14 cellular contexts compared by ENCODE assay signal in the genomic region with DNA sequence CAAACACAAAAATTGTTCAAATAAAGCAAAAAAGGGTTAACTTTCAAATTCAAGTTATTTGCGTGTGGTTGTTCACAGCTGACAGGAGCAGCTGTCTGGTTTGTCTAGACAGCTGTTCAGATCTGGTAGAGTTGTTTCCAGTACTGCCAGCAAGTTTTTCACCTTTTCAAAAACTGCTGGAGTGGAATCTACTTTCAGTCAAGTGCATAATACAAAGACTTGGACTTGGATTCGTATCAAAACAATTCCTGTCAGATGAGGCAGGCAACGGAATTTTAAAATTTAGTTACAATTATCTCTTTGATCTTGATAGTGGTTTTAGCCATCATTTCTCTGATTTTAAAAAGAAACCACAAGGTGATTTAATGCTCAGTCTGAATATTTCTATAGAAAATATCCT. TPM values are rescaled to one million over a fixed set of nuclear protein-coding genes. Genes with fewer than 3 reads are reported as not detected.
A peak's percentile ranks its signal among the peaks of the same experiment; 100 is the strongest.
DNase-seq lines count a peak whose midpoint lies in the region; ATAC-seq and TF ChIP-seq lines count a peak whose summit lies in the region.
"Had no signal": no experiment of that assay in that cellular context is flagged by ENCODE, and none has a peak within 500 bp of the region (broad histone marks: within the 10 kb centered on the region; RNA-seq: fewer than 3 reads in every experiment).

No MANE protein-coding gene starts in this region.

- H3K4me1 ChIP-seq in MM.1S (ENCODE audit: low read length): no peaks in the 10 kb centered on the region; the same call in 1 of the 2 replicates
- H3K4me1 ChIP-seq in mucosa of descending colon (ENCODE audit: low read depth): no peaks in the 10 kb centered on the region
- H3K4me1 ChIP-seq: Peyer's patch had no signal

- TF ChIP-seq CTCF in MM.1S (IDR thresholded peaks at IDR 0.05; ENCODE audit: low read length) (no peak), cardiac fibroblast (IDR thresholded peaks at IDR 0.05; ENCODE audit: low read depth, low read length) (no peak), nephron (IDR thresholded peaks at IDR 0.05; ENCODE audit: unreplicated experiment in 3 of 3) (no peak), mucosa of descending colon (IDR thresholded peaks at IDR 0.05) (no peak)

- H3K36me3 Mint-ChIP-seq in nephron (ENCODE audit: low read depth): peaks cover 4% of the 10 kb centered on the region

- H3K9me3 Mint-ChIP-seq in nephron: no peaks in the 10 kb centered on the region
- H3K9me3 Mint-ChIP-seq: activated CD4-positive, alpha-beta memory T cell treated with anti-CD3 and anti-CD28 coated beads for 36 hours; CD8-positive, alpha-beta memory T cell had no signal

- no peaks in the 10 kb centered on the region for H3K9me3 ChIP-seq in MM.1S (replicated peaks; ENCODE audit: insufficient read depth, low read length)
- H3K9me3 ChIP-seq in mucosa of descending colon: no peaks in the 10 kb centered on the region
- H3K9me3 ChIP-seq: Peyer's patch, sigmoid colon had no signal

- peak overlapping the region in 2 of 3 experiments; percentile 62 to 65 for H3K27ac Mint-ChIP-seq in nephron
- H3K27ac Mint-ChIP-seq: activated CD4-positive, alpha-beta memory T cell treated with anti-CD3 and anti-CD28 coated beads for 36 hours; CD8-positive, alpha-beta memory T cell had no signal

- H3K27ac ChIP-seq in MM.1S (ENCODE audit: low read length): no peak overlapping the region
- H3K27ac ChIP-seq: Peyer's patch had no signal

- H3K27me3 Mint-ChIP-seq in nephron (ENCODE audit: low read depth): no peaks in the 10 kb centered on the region
- H3K27me3 Mint-ChIP-seq: activated CD4-positive, alpha-beta memory T cell treated with anti-CD3 and anti-CD28 coated beads for 36 hours; CD8-positive, alpha-beta memory T cell had no signal

- no peaks in the 10 kb centered on the region for H3K9me2 ChIP-seq in MM.1S (replicated peaks; ENCODE audit: insufficient read depth, low read length)

- DNase-seq in ELR (ENCODE audit: low read depth) (peak; percentile 57), MM.1S (peak; percentile 17), cardiac fibroblast (ENCODE audit: low read depth in 2 of 2) (peak; percentile 26 to 27), amniotic stem cell (lab: John Stamatoyannopoulos, UW) (no peak), mucosa of descending colon (no peak), cerebellar nuclear complex (lab: John Stamatoyannopoulos, UW) (no peak)
- DNase-seq: activated CD4-positive, alpha-beta memory T cell treated with anti-CD3 and anti-CD28 coated beads for 36 hours; CD8-positive, alpha-beta memory T cell; Peyer's patch; sigmoid colon; T-helper 9 cell had no signal

- H3F3A ChIP-seq in MM.1S (ENCODE audit: insufficient read depth, low read length): no peaks in the 10 kb centered on the region

- H3K4me3 Mint-ChIP-seq in nephron: peak overlapping the region in 2 of 3 experiments; percentile 43 to 83
- H3K4me3 Mint-ChIP-seq: activated CD4-positive, alpha-beta memory T cell treated with anti-CD3 and anti-CD28 coated beads for 36 hours; CD8-positive, alpha-beta memory T cell had no signal

- no peak for ATAC-seq in mucosa of descending colon
- ATAC-seq: esophagus mucosa, K562 had no signal

- no peaks in the 10 kb centered on the region for H3K27me3 ChIP-seq in MM.1S (replicated peaks; ENCODE audit: insufficient read depth, low read length)
- H3K27me3 ChIP-seq: Peyer's patch, sigmoid colon had no signal

- no peak overlapping the region for H3K4me3 ChIP-seq in MM.1S (ENCODE audit: low read length)
- H3K4me3 ChIP-seq in cardiac fibroblast (replicated peaks in 1 of 2; ENCODE audit: low read depth in 2 of 2, low read length in 2 of 2): no peak overlapping the region
- H3K4me3 ChIP-seq in mucosa of descending colon: no peak overlapping the region
- H3K4me3 ChIP-seq: K562, Peyer's patch, sigmoid colon had no signal

- H4K20me1 ChIP-seq in MM.1S (ENCODE audit: insufficient read depth, low read length): no peaks in the 10 kb centered on the region

- H3K4me2 ChIP-seq in MM.1S (ENCODE audit: low read depth, low read length): no peak overlapping the region

- H3K36me3 ChIP-seq in MM.1S (replicated peaks; ENCODE audit: insufficient read depth, low read length): no peaks in the 10 kb centered on the region
- no peaks in the 10 kb centered on the region for H3K36me3 ChIP-seq in mucosa of descending colon (ENCODE audit: low read depth)
- H3K36me3 ChIP-seq: Peyer's patch, sigmoid colon had no signal

- intact Hi-C loops in mucosa of descending colon (cut with DNase I, micrococcal nuclease): loop anchor here in 1 of 2 donors (5.0 kb wide), 1 partner anchor 113 kb away; no protein-coding TSS in a partner anchor

- H3K9ac ChIP-seq in MM.1S (ENCODE audit: low read length): no peak overlapping the region

- no peak overlapping the region for H2AFZ ChIP-seq in MM.1S (ENCODE audit: low read length)

- peaks cover 46% of the 10 kb centered on the region for H3K4me1 Mint-ChIP-seq in nephron

- no peaks in the 10 kb centered on the region; the same call in 1 of the 2 replicates for H3K79me2 ChIP-seq in MM.1S (ENCODE audit: low read length)

RNA-seq across cellular contexts. Expression of a gene that starts 51.7 kb away (rescaled TPM):
- total RNA-seq in mucosa of descending colon: 10 to 100 TPM in 1 of 3 donors, 1 to 10 TPM in 2; 4.9 to 11.6 (median 5.1) TPM

Comparison
In these comparisons a context has a peak if more than half of its experiments do, and no peak if none do; other contexts are left out.
1. DNase-seq: peak in ELR (single experiment), MM.1S (single experiment) and cardiac fibroblast (2 of 2); none in amniotic stem cell (single experiment), mucosa of descending colon (0 of 3) and cerebellar nuclear complex (0 of 2).